3 cellular contexts compared by ENCODE assay signal in genomic region chr17:58534331-58534730, GRCh38.
TF ChIP-seq lines count a peak whose summit lies in the region.

No MANE protein-coding gene starts in this region.

TF ChIP-seq in A549, 52 proteins besides CTCF, POLR2A, EP300 and RAD21:
- TF ChIP-seq RARB (CRISPR knock-in tag; IDR thresholded peaks at IDR 0.05) (no peak), FOXS1 (CRISPR knock-in tag; IDR thresholded peaks at IDR 0.05) (no peak), KDM5A (IDR thresholded peaks at IDR 0.05) (no peak)

TF ChIP-seq in K562, 482 proteins besides CTCF, POLR2A, EP300 and RAD21:
- TF ChIP-seq CUX1 (CRISPR knock-in tag; IDR thresholded peaks at IDR 0.05) (no peak), ZNF561 (CRISPR knock-in tag; conservative IDR thresholded peaks at IDR 0.05) (no peak), HDAC6 (IDR thresholded peaks at IDR 0.05; ENCODE audit: low read depth, low read length) (no peak), L3MBTL2 (IDR thresholded peaks at IDR 0.05) (0 out of 2 replicates have a peak, but pooled peaks have one; percentile 15), MAX (CRISPR knock-in tag; IDR thresholded peaks at IDR 0.05) (peak; percentile 12; the same call in 1 of the 2 replicates), ARID1B (IDR thresholded peaks at IDR 0.05) (0 out of 2 replicates have a peak, but pooled peaks have one; percentile 0), CSDE1 (IDR thresholded peaks at IDR 0.05) (no peak), CEBPG (CRISPR knock-in tag; IDR thresholded peaks at IDR 0.05) (peak; percentile 52; the same call in 1 of the 2 replicates), CEBPG (tag; conservative IDR thresholded peaks at IDR 0.05 in 1 of 2, IDR thresholded peaks at IDR 0.05 in 1 of 2) (no peak), PTRF (tag; IDR thresholded peaks at IDR 0.05) (no peak)

TF ChIP-seq in HEK293T, 16 proteins besides CTCF, POLR2A, EP300 and RAD21:
- TF ChIP-seq FOXM1 (IDR thresholded peaks at IDR 0.05; ENCODE audit: borderline replicate concordance) = no peak
- no peak for TF ChIP-seq LEF1 (IDR thresholded peaks at IDR 0.05; ENCODE audit: borderline replicate concordance)
- TF ChIP-seq SP1 (IDR thresholded peaks at IDR 0.05) = no peak
- TF ChIP-seq ELF4 (IDR thresholded peaks at IDR 0.05) = no peak
- no peak for TF ChIP-seq BHLHE40 (IDR thresholded peaks at IDR 0.05; ENCODE audit: borderline replicate concordance)
- TF ChIP-seq NFRKB (IDR thresholded peaks at IDR 0.05) = no peak
- TF ChIP-seq L3MBTL2 (conservative IDR thresholded peaks at IDR 0.05) = no peak
- TF ChIP-seq ARNT (IDR thresholded peaks at IDR 0.05) = no peak
- no peak for TF ChIP-seq FOXK2 (IDR thresholded peaks at IDR 0.05)
- TF ChIP-seq HDGF (IDR thresholded peaks at IDR 0.05; ENCODE audit: borderline replicate concordance) = no peak
- TF ChIP-seq ZNF384 (IDR thresholded peaks at IDR 0.05) = no peak
- no peak for TF ChIP-seq TARDBP (IDR thresholded peaks at IDR 0.05)
- no peak for TF ChIP-seq CTBP1 (IDR thresholded peaks at IDR 0.05; ENCODE audit: borderline replicate concordance)
- no peak for TF ChIP-seq PKNOX1 (IDR thresholded peaks at IDR 0.05)
- TF ChIP-seq FOXA1 (IDR thresholded peaks at IDR 0.05) = no peak
- no peak for TF ChIP-seq SUZ12 (IDR thresholded peaks at IDR 0.05)
